11 cellular contexts compared by ENCODE assay signal in genomic region chr9:16530669-16531461, GRCh38.
DNase-seq lines count a peak whose midpoint lies in the region; ATAC-seq, FAIRE-seq and TF ChIP-seq lines count a peak whose summit lies in the region.
"Had no signal": no experiment of that assay in that cellular context is flagged by ENCODE, and none has a peak within 500 bp of the region (broad histone marks: within the 10 kb centered on the region; RNA-seq: fewer than 3 reads in every experiment).

No MANE protein-coding gene starts in this region.

- DNase-seq in GM12892 (ENCODE audit: insufficient read length) (no peak), NCI-H2107 (lab: John Stamatoyannopoulos, UW) (peak; percentile 7), astrocyte (ENCODE audit: low read depth) (peak; percentile 81), myocyte (ENCODE audit: low read depth) (peak; percentile 41), urothelium cell line (ENCODE audit: low spot score) (no peak)
- no peak for DNase-seq in activated naive CD4-positive, alpha-beta T cell treated with anti-CD3 and anti-CD28 coated beads, Interleukin-2, amount 50 U/mL, for 16 hours
- DNase-seq: NCI-H146 had no signal

- peak overlapping the region; percentile 54 for H3K27ac Mint-ChIP-seq in astrocyte (ENCODE audit: unreplicated experiment)
- H3K27ac Mint-ChIP-seq: natural killer cell treated with Interleukin-12 subunit alpha and Interleukin-12 subunit beta and Interleukin-15 and Interleukin-18, amount 100 ng/mL, for 72 hours had no signal

- TF ChIP-seq CTCF in astrocyte (IDR thresholded peaks at IDR 0.05; ENCODE audit: insufficient read depth, low read depth, low read length): no peak

- no peak for ATAC-seq in HG02588 (IDR thresholded peaks at IDR 0.05; ENCODE audit: unreplicated experiment)
- ATAC-seq in HG03571 (IDR thresholded peaks at IDR 0.05; ENCODE audit: unreplicated experiment): no peak
- ATAC-seq: natural killer cell treated with Interleukin-12 subunit alpha and Interleukin-12 subunit beta and Interleukin-15 and Interleukin-18, amount 100 ng/mL, for 72 hours; Panc1 had no signal

- no peaks in the 10 kb centered on the region for H3K9me3 ChIP-seq in astrocyte (ENCODE audit: insufficient read depth, low read depth, low read length)

- peaks cover 2% of the 10 kb centered on the region for H3K9me3 Mint-ChIP-seq in astrocyte (ENCODE audit: unreplicated experiment)
- H3K9me3 Mint-ChIP-seq: natural killer cell treated with Interleukin-12 subunit alpha and Interleukin-12 subunit beta and Interleukin-15 and Interleukin-18, amount 100 ng/mL, for 72 hours had no signal

- H3K27ac ChIP-seq in astrocyte (ENCODE audit: low read depth, low read length): no peak overlapping the region

- TF ChIP-seq POLR2A in GM12892 (IDR thresholded peaks at IDR 0.05; ENCODE audit: low read depth, low read length): no peak

- no peak overlapping the region for H3K4me3 Mint-ChIP-seq in astrocyte (ENCODE audit: unreplicated experiment)
- H3K4me3 Mint-ChIP-seq: natural killer cell treated with Interleukin-12 subunit alpha and Interleukin-12 subunit beta and Interleukin-15 and Interleukin-18, amount 100 ng/mL, for 72 hours had no signal

- no peak overlapping the region for H3K4me2 ChIP-seq in astrocyte (ENCODE audit: low read length)

- peaks cover 24% of the 10 kb centered on the region for H3K4me1 ChIP-seq in astrocyte (ENCODE audit: insufficient read depth, low read length)

- no peak overlapping the region for H3K4me3 ChIP-seq in astrocyte (ENCODE audit: insufficient read depth, low read depth, low read length)

- no peaks in the 10 kb centered on the region for H3K27me3 ChIP-seq in astrocyte (ENCODE audit: insufficient read depth, low read length)

- no peaks in the 10 kb centered on the region for H4K20me1 ChIP-seq in astrocyte (ENCODE audit: insufficient read depth, low read length)

- no peaks in the 10 kb centered on the region for H3K27me3 Mint-ChIP-seq in astrocyte (ENCODE audit: low read depth, unreplicated experiment)
- H3K27me3 Mint-ChIP-seq: natural killer cell treated with Interleukin-12 subunit alpha and Interleukin-12 subunit beta and Interleukin-15 and Interleukin-18, amount 100 ng/mL, for 72 hours had no signal

- FAIRE-seq in GM12892 (lab: Jason Lieb, UNC) (peak; percentile 68), astrocyte (lab: Jason Lieb, UNC) (no peak), urothelium cell line (lab: Jason Lieb, UNC) (no peak)

- no peaks in the 10 kb centered on the region for H3K79me2 ChIP-seq in astrocyte (ENCODE audit: insufficient read depth, low read length)

- H2AFZ ChIP-seq in astrocyte (ENCODE audit: low read depth, low read length): no peak overlapping the region

- no peak overlapping the region for H3K9ac ChIP-seq in astrocyte (ENCODE audit: low read length)

- peaks cover 31% of the 10 kb centered on the region for H3K4me1 Mint-ChIP-seq in astrocyte (ENCODE audit: low read depth, unreplicated experiment)

- H3K36me3 Mint-ChIP-seq in astrocyte (ENCODE audit: low read depth, unreplicated experiment): peaks cover 1% of the 10 kb centered on the region
- H3K36me3 Mint-ChIP-seq: natural killer cell treated with Interleukin-12 subunit alpha and Interleukin-12 subunit beta and Interleukin-15 and Interleukin-18, amount 100 ng/mL, for 72 hours had no signal

- peaks cover 4% of the 10 kb centered on the region for H3K36me3 ChIP-seq in astrocyte (ENCODE audit: insufficient read depth, low read length)

Comparison
In these comparisons a context has a peak if more than half of its experiments do, and no peak if none do; other contexts are left out.
1. DNase-seq: peak in NCI-H2107 (single experiment), astrocyte (single experiment) and myocyte (single experiment); none in GM12892 (single experiment), activated naive CD4-positive, alpha-beta T cell treated with anti-CD3 and anti-CD28 coated beads, Interleukin-2, amount 50 U/mL, for 16 hours (single experiment) and urothelium cell line (single experiment).